33 cellular contexts compared by ENCODE assay signal in the genomic region with DNA sequence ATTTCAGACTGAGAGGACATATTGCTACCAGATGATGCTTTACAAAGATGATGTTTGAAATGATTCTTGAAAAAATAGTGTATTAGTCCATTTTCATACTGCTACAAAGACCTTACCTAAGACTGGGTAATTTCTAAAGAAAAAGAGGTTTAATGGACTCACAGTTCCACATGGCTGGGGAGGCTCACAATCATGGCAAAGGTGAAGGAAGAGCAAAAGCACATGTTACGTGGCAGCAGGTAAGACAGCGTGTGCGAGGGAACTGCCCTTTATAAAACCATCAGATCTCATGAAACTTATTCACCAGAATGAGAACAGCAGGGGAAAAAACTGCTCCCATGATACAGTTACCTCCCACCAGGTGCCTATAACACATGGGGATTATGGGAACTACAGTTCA.
"Had no signal": no experiment of that assay in that cellular context is flagged by ENCODE, and none has a peak within 500 bp of the region (broad histone marks: within the 10 kb centered on the region; RNA-seq: fewer than 3 reads in every experiment).

No MANE protein-coding gene starts in this region.

- H3K4me3 ChIP-seq: MG63 had no signal

- H3K27me3 ChIP-seq: MG63 had no signal

- H3K36me3 ChIP-seq: MG63 had no signal

- H3K9me3 ChIP-seq: MG63 had no signal

- DNase-seq: Karpas-422, Kasumi-1, MG63, MM.1S, MV-4-11, NCI-H1048, NCI-H1092, NCI-H1092 treated with DMSO at 0.1 percent for 48 hours, NCI-H1105, NCI-H1105 treated with DMSO at 0.1 percent for 48 hours, NCI-H1417, NCI-H1417 treated with DMSO at 0.1 percent for 48 hours, NCI-H1436, NCI-H1436 treated with DMSO at 0.1 percent for 48 hours, NCI-H146, NCI-H1694, NCI-H1694 treated with DMSO at 0.1 percent for 48 hours, NCI-H187, NCI-H187 treated with DMSO at 0.1 percent for 48 hours, NCI-H1930, NCI-H2029, NCI-H2029 treated with DMSO at 0.1 percent for 48 hours, NCI-H2081, NCI-H2081 treated with DMSO at 0.1 percent for 48 hours, NCI-H2107, NCI-H2171, NCI-H2227 treated with DMSO at 0.1 percent for 48 hours, NCI-H226, NCI-H345, NCI-H446, NCI-H446 treated with DMSO at 0.1 percent for 48 hours, NCI-H510A, NCI-H510A treated with DMSO at 0.1 percent for 48 hours had no signal
